ENCODE assay signal across 1 cellular context in the genomic region with DNA sequence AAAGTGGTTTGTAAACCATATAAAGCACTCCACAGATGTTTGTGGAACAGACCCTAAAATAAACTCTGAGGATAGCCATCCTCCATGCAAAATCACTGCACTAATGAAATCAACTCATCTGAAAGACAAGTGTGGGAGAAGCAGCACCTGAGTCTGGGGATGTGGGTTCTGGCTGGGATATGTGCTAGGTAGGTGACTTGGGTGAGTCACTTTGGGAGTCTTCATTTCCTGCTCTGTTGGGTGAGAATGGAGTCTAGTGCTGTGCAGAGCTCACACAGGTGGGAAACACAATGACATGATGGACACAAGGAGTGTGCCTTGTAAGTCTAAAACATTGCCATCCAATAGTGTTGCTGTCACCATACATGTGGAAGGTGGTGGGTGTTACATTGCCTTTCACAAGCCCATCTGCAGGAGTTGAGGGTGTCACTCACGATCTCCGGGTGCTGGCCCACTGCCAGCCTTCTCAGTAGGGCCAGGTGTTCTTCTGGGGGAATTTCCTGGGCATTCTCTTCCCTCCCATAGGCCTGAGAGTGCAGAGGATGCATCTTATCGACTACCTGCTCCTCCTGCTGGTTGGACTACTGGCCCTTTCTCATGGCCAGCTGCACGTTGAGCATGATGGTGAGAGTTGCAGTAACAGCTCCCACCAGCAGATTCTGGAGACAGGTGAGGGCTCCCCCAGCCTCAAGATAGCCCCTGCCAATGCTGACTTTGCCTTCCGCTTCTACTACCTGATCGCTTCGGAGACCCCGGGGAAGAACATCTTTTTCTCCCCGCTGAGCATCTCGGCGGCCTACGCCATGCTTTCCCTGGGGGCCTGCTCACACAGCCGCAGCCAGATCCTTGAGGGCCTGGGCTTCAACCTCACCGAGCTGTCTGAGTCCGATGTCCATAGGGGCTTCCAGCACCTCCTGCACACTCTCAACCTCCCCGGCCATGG.
TF ChIP-seq lines count a peak whose summit lies in the region.

No MANE protein-coding gene starts in this region.

TF ChIP-seq in HepG2, 621 proteins besides CTCF, POLR2A, EP300 and RAD21 (continues in another document):
- TF ChIP-seq SRY (CRISPR knock-in tag; IDR thresholded peaks at IDR 0.05) (no peak), GMEB1 (CRISPR knock-in tag; IDR thresholded peaks at IDR 0.05; ENCODE audit: borderline replicate concordance) (no peak), ZBTB7A (CRISPR knock-in tag; IDR thresholded peaks at IDR 0.05) (no peak), GATAD1 (CRISPR knock-in tag; IDR thresholded peaks at IDR 0.05) (no peak), ZBTB38 (CRISPR knock-in tag; IDR thresholded peaks at IDR 0.05) (peak; percentile 50), ZNF256 (CRISPR knock-in tag; conservative IDR thresholded peaks at IDR 0.05) (no peak), PLRG1 (conservative IDR thresholded peaks at IDR 0.05) (no peak), FOXJ3 (CRISPR knock-in tag; IDR thresholded peaks at IDR 0.05; ENCODE audit: borderline replicate concordance) (no peak), ZNF841 (CRISPR knock-in tag; IDR thresholded peaks at IDR 0.05; ENCODE audit: borderline replicate concordance) (no peak), ASH2L (IDR thresholded peaks at IDR 0.05; ENCODE audit: insufficient read length, low read depth, low read length) (no peak), SP5 (CRISPR knock-in tag; IDR thresholded peaks at IDR 0.05; ENCODE audit: borderline replicate concordance, low read depth) (no peak), ZNF362 (CRISPR knock-in tag; IDR thresholded peaks at IDR 0.05; ENCODE audit: borderline replicate concordance) (no peak), ZNF512B (CRISPR knock-in tag; IDR thresholded peaks at IDR 0.05; ENCODE audit: borderline replicate concordance) (no peak), NFE2 (CRISPR knock-in tag; IDR thresholded peaks at IDR 0.05) (no peak)
- TF ChIP-seq, protein P1, sequence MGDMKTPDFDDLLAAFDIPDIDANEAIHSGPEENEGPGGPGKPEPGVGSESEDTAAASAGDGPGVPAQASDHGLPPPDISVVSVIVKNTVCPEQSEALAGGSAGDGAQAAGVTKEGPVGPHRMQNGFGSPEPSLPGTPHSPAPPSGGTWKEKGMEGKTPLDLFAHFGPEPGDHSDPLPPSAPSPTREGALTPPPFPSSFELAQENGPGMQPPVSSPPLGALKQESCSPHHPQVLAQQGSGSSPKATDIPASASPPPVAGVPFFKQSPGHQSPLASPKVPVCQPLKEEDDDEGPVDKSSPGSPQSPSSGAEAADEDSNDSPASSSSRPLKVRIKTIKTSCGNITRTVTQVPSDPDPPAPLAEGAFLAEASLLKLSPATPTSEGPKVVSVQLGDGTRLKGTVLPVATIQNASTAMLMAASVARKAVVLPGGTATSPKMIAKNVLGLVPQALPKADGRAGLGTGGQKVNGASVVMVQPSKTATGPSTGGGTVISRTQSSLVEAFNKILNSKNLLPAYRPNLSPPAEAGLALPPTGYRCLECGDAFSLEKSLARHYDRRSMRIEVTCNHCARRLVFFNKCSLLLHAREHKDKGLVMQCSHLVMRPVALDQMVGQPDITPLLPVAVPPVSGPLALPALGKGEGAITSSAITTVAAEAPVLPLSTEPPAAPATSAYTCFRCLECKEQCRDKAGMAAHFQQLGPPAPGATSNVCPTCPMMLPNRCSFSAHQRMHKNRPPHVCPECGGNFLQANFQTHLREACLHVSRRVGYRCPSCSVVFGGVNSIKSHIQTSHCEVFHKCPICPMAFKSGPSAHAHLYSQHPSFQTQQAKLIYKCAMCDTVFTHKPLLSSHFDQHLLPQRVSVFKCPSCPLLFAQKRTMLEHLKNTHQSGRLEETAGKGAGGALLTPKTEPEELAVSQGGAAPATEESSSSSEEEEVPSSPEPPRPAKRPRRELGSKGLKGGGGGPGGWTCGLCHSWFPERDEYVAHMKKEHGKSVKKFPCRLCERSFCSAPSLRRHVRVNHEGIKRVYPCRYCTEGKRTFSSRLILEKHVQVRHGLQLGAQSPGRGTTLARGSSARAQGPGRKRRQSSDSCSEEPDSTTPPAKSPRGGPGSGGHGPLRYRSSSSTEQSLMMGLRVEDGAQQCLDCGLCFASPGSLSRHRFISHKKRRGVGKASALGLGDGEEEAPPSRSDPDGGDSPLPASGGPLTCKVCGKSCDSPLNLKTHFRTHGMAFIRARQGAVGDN (CRISPR knock-in tag; IDR thresholded peaks at IDR 0.05) = peak; percentile 62
- TF ChIP-seq, protein P2, sequence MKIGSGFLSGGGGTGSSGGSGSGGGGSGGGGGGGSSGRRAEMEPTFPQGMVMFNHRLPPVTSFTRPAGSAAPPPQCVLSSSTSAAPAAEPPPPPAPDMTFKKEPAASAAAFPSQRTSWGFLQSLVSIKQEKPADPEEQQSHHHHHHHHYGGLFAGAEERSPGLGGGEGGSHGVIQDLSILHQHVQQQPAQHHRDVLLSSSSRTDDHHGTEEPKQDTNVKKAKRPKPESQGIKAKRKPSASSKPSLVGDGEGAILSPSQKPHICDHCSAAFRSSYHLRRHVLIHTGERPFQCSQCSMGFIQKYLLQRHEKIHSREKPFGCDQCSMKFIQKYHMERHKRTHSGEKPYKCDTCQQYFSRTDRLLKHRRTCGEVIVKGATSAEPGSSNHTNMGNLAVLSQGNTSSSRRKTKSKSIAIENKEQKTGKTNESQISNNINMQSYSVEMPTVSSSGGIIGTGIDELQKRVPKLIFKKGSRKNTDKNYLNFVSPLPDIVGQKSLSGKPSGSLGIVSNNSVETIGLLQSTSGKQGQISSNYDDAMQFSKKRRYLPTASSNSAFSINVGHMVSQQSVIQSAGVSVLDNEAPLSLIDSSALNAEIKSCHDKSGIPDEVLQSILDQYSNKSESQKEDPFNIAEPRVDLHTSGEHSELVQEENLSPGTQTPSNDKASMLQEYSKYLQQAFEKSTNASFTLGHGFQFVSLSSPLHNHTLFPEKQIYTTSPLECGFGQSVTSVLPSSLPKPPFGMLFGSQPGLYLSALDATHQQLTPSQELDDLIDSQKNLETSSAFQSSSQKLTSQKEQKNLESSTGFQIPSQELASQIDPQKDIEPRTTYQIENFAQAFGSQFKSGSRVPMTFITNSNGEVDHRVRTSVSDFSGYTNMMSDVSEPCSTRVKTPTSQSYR (CRISPR knock-in tag; IDR thresholded peaks at IDR 0.05; ENCODE audit: borderline replicate concordance) = no peak
- TF ChIP-seq, protein P3, sequence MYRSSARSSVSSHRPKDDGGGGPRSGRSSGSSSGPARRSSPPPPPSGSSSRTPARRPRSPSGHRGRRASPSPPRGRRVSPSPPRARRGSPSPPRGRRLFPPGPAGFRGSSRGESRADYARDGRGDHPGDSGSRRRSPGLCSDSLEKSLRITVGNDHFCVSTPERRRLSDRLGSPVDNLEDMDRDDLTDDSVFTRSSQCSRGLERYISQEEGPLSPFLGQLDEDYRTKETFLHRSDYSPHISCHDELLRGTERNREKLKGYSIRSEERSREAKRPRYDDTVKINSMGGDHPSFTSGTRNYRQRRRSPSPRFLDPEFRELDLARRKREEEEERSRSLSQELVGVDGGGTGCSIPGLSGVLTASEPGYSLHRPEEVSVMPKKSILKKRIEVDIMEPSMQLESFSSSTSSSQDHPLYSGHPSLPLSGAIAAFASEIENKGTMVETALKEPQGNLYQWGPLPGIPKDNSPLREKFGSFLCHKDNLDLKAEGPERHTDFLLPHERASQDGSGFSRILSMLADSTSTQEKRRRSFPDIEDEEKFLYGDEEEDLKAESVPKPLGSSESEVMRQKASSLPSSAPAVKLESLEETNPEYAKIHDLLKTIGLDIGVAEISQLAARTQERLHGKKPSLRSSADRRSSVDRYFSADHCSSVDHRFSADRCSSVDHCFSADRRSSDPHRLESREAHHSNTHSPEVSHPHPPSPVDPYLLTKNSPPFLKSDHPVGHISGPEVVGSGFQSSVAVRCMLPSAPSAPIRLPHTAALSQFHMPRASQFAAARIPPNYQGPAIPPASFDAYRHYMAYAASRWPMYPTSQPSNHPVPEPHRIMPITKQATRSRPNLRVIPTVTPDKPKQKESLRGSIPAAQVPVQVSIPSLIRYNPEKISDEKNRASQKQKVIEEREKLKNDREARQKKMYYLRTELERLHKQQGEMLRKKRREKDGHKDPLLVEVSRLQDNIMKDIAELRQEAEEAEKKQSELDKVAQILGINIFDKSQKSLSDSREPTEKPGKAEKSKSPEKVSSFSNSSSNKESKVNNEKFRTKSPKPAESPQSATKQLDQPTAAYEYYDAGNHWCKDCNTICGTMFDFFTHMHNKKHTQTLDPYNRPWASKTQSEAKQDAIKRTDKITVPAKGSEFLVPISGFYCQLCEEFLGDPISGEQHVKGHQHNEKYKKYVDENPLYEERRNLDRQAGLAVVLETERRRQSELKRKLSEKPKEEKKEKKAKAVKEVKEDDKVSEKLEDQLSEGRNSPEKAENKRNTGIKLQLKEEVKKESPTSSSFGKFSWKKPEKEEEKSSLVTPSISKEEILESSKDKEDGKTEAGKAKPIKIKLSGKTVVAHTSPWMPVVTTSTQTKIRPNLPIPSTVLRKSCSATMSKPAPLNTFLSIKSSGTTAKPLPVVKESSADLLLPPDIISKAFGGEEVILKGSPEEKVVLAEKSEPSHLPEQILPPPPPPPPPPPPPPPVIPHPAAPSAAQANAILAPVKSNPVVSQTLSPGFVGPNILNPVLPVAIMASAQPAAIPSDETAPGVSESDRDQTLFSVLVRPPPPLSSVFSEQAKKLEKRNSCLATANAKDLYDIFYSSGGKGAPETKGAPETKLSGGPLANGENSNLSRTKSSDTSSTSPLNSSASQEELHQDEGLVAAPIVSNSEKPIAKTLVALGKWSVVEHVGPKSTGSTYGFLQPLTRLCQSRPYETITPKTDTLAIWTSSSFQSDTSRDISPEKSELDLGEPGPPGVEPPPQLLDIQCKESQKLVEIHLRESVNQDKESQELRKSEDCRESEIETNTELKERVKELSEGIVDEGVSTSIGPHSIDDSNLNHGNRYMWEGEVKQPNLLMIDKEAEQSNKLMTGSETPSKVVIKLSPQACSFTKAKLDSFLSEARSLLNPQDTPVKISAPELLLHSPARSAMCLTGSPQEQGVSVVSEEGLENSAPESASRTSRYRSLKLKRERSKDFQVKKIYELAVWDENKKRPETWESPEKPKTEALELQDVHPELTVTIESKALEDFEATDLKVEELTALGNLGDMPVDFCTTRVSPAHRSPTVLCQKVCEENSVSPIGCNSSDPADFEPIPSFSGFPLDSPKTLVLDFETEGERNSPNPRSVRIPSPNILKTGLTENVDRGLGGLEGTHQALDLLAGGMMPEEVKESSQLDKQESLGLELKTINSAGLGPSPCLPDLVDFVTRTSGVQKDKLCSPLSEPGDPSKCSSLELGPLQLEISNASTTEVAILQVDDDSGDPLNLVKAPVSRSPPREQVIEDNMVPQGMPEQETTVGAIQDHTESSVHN (CRISPR knock-in tag; IDR thresholded peaks at IDR 0.05) = no peak
- TF ChIP-seq, protein P4, sequence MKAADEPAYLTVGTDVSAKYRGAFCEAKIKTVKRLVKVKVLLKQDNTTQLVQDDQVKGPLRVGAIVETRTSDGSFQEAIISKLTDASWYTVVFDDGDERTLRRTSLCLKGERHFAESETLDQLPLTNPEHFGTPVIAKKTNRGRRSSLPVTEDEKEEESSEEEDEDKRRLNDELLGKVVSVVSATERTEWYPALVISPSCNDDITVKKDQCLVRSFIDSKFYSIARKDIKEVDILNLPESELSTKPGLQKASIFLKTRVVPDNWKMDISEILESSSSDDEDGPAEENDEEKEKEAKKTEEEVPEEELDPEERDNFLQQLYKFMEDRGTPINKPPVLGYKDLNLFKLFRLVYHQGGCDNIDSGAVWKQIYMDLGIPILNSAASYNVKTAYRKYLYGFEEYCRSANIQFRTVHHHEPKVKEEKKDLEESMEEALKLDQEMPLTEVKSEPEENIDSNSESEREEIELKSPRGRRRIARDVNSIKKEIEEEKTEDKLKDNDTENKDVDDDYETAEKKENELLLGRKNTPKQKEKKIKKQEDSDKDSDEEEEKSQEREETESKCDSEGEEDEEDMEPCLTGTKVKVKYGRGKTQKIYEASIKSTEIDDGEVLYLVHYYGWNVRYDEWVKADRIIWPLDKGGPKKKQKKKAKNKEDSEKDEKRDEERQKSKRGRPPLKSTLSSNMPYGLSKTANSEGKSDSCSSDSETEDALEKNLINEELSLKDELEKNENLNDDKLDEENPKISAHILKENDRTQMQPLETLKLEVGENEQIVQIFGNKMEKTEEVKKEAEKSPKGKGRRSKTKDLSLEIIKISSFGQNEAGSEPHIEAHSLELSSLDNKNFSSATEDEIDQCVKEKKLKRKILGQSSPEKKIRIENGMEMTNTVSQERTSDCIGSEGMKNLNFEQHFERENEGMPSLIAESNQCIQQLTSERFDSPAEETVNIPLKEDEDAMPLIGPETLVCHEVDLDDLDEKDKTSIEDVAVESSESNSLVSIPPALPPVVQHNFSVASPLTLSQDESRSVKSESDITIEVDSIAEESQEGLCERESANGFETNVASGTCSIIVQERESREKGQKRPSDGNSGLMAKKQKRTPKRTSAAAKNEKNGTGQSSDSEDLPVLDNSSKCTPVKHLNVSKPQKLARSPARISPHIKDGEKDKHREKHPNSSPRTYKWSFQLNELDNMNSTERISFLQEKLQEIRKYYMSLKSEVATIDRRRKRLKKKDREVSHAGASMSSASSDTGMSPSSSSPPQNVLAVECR (CRISPR knock-in tag; IDR thresholded peaks at IDR 0.05; ENCODE audit: borderline replicate concordance) = 0 out of 2 replicates have a peak, but pooled peaks have one; percentile 17
